8 cellular contexts compared by ENCODE assay signal in the genomic region with DNA sequence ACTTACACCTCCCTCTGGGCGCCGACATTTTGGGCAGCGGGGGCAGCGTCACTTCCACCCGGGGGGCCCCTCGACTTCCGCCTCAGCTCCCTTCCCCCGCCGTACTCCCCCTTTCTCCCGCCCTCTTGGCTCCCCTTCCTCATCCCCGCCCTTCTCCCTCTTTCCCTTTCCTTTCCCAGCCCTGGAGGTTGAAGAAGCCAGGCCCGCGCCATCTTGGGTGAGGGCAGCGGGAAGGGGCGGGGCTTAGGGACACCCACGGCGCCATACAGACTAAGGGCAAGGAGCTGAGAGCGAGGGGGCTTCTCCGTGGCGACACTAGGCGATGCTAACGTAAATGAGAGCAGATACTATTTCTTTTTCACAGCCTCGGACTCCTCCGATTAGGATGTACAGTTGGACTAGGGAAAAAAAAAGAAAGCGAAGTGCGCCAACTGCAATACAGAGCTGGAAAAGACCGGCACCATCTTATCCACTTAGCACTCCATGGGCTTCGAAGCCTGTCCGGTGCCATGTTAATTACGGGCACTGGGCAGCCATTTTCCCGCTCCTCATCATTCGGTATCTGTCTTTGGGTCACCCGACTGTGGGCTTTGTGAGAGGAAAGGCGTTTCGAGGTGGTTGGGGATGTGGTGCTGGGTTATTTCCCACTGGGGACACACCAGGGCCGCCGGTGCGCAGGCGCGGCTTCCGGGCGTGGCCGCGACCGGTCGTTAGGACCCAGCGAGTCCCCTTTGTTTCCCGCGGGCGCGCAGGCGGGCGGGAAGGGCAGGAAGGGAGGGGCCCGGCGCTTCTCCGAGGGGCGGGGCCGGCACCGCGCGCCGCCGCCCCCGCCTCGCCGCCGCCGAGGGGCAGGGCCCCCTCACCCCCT. TPM values are rescaled to one million over a fixed set of nuclear protein-coding genes. Genes with fewer than 3 reads are reported as not detected.
DNase-seq lines count a peak whose midpoint lies in the region; ATAC-seq and TF ChIP-seq lines count a peak whose summit lies in the region.

A gene with protein sequence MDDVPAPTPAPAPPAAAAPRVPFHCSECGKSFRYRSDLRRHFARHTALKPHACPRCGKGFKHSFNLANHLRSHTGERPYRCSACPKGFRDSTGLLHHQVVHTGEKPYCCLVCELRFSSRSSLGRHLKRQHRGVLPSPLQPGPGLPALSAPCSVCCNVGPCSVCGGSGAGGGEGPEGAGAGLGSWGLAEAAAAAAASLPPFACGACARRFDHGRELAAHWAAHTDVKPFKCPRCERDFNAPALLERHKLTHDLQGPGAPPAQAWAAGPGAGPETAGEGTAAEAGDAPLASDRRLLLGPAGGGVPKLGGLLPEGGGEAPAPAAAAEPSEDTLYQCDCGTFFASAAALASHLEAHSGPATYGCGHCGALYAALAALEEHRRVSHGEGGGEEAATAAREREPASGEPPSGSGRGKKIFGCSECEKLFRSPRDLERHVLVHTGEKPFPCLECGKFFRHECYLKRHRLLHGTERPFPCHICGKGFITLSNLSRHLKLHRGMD (minus strand): TSS at position 50 of the 868 bp plus-strand sequence. CDS start 1,652 bp downstream, outside the sequence.
A gene with protein sequence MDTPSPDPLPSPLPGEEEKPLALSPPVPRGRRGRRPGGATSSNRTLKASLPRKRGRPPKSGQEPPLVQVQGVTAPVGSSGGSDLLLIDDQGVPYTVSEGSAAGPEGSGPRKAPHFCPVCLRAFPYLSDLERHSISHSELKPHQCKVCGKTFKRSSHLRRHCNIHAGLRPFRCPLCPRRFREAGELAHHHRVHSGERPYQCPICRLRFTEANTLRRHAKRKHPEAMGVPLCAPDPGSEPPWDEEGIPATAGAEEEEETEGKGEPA (plus strand): TSS at position 821 of the 868 bp plus-strand sequence. CDS start 1,825 bp downstream, outside the sequence.

- in situ Hi-C loops in GM18951 (cut with MboI; ENCODE audit: low sequenced_read_pairs, unreplicated experiment) = no loop called here

- peak within 1 kb of the TSS; percentile 99 for H3K4me3 Mint-ChIP-seq in activated B cell treated with CpG ODN at 0.5 μM for 24 hours

- peaks cover 19% of the 10 kb centered on the region for H3K4me1 Mint-ChIP-seq in activated B cell treated with CpG ODN at 0.5 μM for 24 hours

- intact Hi-C loops in activated B cell treated with CpG ODN at 0.5 μM for 24 hours (cut with micrococcal nuclease) = loop anchor here (1.0 to 10.0 kb wide), 10 partner anchors 12 to 345 kb away; a partner anchor contains a TSS

- peak within 1 kb of the TSS; percentile 99 for H3K27ac Mint-ChIP-seq in activated B cell treated with CpG ODN at 0.5 μM for 24 hours

- POLR2A ChIA-PET in activated B cell treated with CpG ODN at 0.5 μM for 24 hours (lab: Charles Lee) = interaction anchor here (0.6 to 4.5 kb wide), 38 partner anchors 9 to 1484 kb away, joined by 3 to 53 read pairs (median 6); a partner anchor contains a TSS

- ATAC-seq in HG03196 (IDR thresholded peaks at IDR 0.05; ENCODE audit: unreplicated experiment) = peak; percentile 49
- ATAC-seq in activated B cell treated with CpG ODN at 0.5 μM for 24 hours (ENCODE audit: low read depth) = peak; percentile 69

- TF ChIP-seq CTCF in activated B cell treated with CpG ODN at 0.5 μM for 24 hours (IDR thresholded peaks at IDR 0.05) = no peak
- no peak for TF ChIP-seq CTCF in cardiac fibroblast (IDR thresholded peaks at IDR 0.05; ENCODE audit: low read depth, low read length)

- CTCF ChIA-PET in activated B cell treated with CpG ODN at 0.5 μM for 24 hours (lab: Charles Lee) = interaction anchor here (1.1 to 1.7 kb wide), 4 partner anchors 32 to 210 kb away, joined by 3 to 7 read pairs (median 6); no protein-coding TSS in a partner anchor

- TF ChIP-seq POLR2A in GM18951 (IDR thresholded peaks at IDR 0.05; ENCODE audit: extremely low read depth, insufficient read depth, insufficient read length) = peak; percentile 41

- peaks cover 3% of the 10 kb centered on the region for H3K9me3 Mint-ChIP-seq in activated B cell treated with CpG ODN at 0.5 μM for 24 hours

- H3K27me3 Mint-ChIP-seq in activated B cell treated with CpG ODN at 0.5 μM for 24 hours = no peaks in the 10 kb centered on the region

- DNase-seq in AG08395 (ENCODE audit: low spot score) (peak; percentile 94), NCI-H345 treated with DMSO at 0.1 percent for 48 hours (lab: John Stamatoyannopoulos, UW; ENCODE audit: unreplicated experiment) (peak; percentile 92), activated B cell treated with CpG ODN at 0.5 μM for 24 hours (peak; percentile 92), cardiac fibroblast (ENCODE audit: low read depth in 2 of 2) (peak; percentile 99 to 100), iris pigment epithelial cell (ENCODE audit: low read depth) (peak; percentile 99)
- peak; percentile 94 to 96 for DNase-seq in stimulated activated CD4-positive, alpha-beta T cell treated with anti-CD3 and anti-CD28 coated beads, Interleukin-12 subunit alpha, Interleukin-12 subunit beta, amount 100 ng/mL, for 24 hours (ENCODE audit: low read depth in 2 of 2)

- H3K4me3 ChIP-seq in cardiac fibroblast (replicated peaks in 1 of 2; ENCODE audit: low read depth in 2 of 2, low read length in 2 of 2) = peak within 1 kb of the TSS; percentile 68 to 83

- peaks cover 39% of the 10 kb centered on the region for H3K36me3 Mint-ChIP-seq in activated B cell treated with CpG ODN at 0.5 μM for 24 hours (ENCODE audit: low read depth)

RNA-seq across cellular contexts. Expression of the first gene that starts in this region (rescaled TPM):
- 17.5 and 21.2 TPM in 2 replicates for total RNA-seq in activated B cell treated with CpG ODN at 0.5 μM for 24 hours

RNA-seq across cellular contexts. Expression of the second gene that starts in this region (rescaled TPM):
- 12.6 and 16.1 TPM in 2 replicates for total RNA-seq in activated B cell treated with CpG ODN at 0.5 μM for 24 hours

Comparison
In these comparisons a context has a peak if more than half of its experiments do, and no peak if none do; other contexts are left out.
1. Peak in every context shown above with its lines: DNase-seq, ATAC-seq and H3K4me3 ChIP-seq.